ENCODE assay signal across 3 cellular contexts in the genomic region with DNA sequence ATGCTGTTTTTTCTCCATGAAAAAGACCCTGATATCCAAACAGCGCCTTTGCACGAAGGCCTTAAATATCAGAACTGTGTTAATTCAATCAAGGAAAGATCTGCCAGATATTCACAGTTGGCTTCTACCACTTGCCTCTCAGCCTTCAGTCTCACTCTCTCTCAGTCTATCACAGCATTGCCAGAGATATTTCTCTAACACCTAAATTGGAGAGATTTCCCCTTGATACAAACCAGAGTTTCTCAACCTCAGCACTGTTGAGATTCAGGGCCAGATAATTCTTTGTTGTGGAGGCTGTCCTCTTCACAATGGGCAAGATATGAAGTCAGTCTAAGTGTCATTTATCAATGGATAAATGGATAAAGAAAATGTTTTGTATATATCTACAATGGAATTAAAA.
"Had no signal": no experiment of that assay in that cellular context is flagged by ENCODE, and none has a peak within 500 bp of the region (broad histone marks: within the 10 kb centered on the region; RNA-seq: fewer than 3 reads in every experiment).

No MANE protein-coding gene starts in this region.

- H3K4me3 ChIP-seq: GM12878 had no signal

- ATAC-seq: GM12878 had no signal

- DNase-seq: GDM1, GF-D8 had no signal
